26 cellular contexts compared by ENCODE assay signal in the genomic region with DNA sequence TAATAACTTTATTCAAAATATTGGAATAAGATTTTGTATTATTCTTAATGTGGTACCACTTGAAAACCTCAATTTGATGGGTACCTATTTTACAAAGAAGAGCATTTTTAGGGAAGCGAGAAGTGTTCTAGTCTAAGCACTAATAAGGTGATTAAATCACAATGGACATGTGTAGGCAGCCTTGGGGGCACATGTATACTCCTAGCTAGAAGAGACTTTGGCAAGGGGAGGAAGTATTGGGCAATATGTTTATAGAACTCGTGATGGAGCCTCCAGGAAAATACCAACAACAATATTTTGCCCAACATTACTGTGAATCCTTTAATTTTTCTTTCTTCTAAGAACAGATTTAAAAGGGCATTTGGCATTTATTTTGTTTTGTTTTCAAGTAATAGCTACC.
DNase-seq lines count a peak whose midpoint lies in the region; ATAC-seq and TF ChIP-seq lines count a peak whose summit lies in the region.
"Had no signal": no experiment of that assay in that cellular context is flagged by ENCODE, and none has a peak within 500 bp of the region (broad histone marks: within the 10 kb centered on the region; RNA-seq: fewer than 3 reads in every experiment).

No MANE protein-coding gene starts in this region.

- H3K36me3 Mint-ChIP-seq in memory B cell, result no peaks in the 10 kb centered on the region
- H3K36me3 Mint-ChIP-seq: activated naive CD4-positive, alpha-beta T cell treated with anti-CD3 and anti-CD28 coated beads, Interleukin-2, amount 10 ng/mL, durations not matched to agents 7 days and 5 days had no signal

- no peaks in the 10 kb centered on the region for H3K27me3 Mint-ChIP-seq in memory B cell
- H3K27me3 Mint-ChIP-seq: activated CD8-positive, alpha-beta T cell treated with anti-CD3 and anti-CD28 coated beads for 36 hours; activated naive CD4-positive, alpha-beta T cell treated with anti-CD3 and anti-CD28 coated beads, Interleukin-2, amount 10 ng/mL, durations not matched to agents 7 days and 5 days; activated T-helper 17 cell treated with anti-CD3 and anti-CD28 coated beads, Interleukin-2, amount 50 U/mL, for 72 hours had no signal

- peaks cover 14% of the 10 kb centered on the region for H3K4me1 ChIP-seq in HUES6 (ENCODE audit: control insufficient read depth, insufficient read depth, low read length)
- peaks cover 18% of the 10 kb centered on the region for H3K4me1 ChIP-seq in adipocyte (ENCODE audit: control insufficient read depth, insufficient read depth, low read length)
- no peaks in the 10 kb centered on the region for H3K4me1 ChIP-seq in uterus
- H3K4me1 ChIP-seq: gastroesophageal sphincter had no signal

- H3K4me3 Mint-ChIP-seq in memory B cell, result no peak overlapping the region
- H3K4me3 Mint-ChIP-seq: activated CD8-positive, alpha-beta T cell treated with anti-CD3 and anti-CD28 coated beads for 36 hours; activated naive CD4-positive, alpha-beta T cell treated with anti-CD3 and anti-CD28 coated beads, Interleukin-2, amount 10 ng/mL, durations not matched to agents 7 days and 5 days; activated T-helper 17 cell treated with anti-CD3 and anti-CD28 coated beads, Interleukin-2, amount 50 U/mL, for 72 hours had no signal

- TF ChIP-seq CTCF in uterus (IDR thresholded peaks at IDR 0.05) (no peak), brain microvascular endothelial cell (IDR thresholded peaks at IDR 0.05; ENCODE audit: low read depth, low read length, missing control alignments) (no peak)

- peaks cover 26% of the 10 kb centered on the region for H3K4me1 Mint-ChIP-seq in memory B cell
- H3K4me1 Mint-ChIP-seq: activated naive CD4-positive, alpha-beta T cell treated with anti-CD3 and anti-CD28 coated beads, Interleukin-2, amount 10 ng/mL, durations not matched to agents 7 days and 5 days; activated T-helper 17 cell treated with anti-CD3 and anti-CD28 coated beads, Interleukin-2, amount 50 U/mL, for 72 hours had no signal

- H3K4me3 ChIP-seq in HUES6 (ENCODE audit: low read depth, low read length) (no peak overlapping the region), adipocyte (ENCODE audit: low read length) (no peak overlapping the region), uterus (no peak overlapping the region), brain microvascular endothelial cell (ENCODE audit: low read depth, low read length) (no peak overlapping the region)
- H3K4me3 ChIP-seq: BLaER1 treated with 17β-estradiol and CSF1 and Interleukin-3, amounts not matched to agents 10 nM and 100 nM; dorsolateral prefrontal cortex; gastroesophageal sphincter; K562; stomach had no signal

- peak overlapping the region; percentile 85 for H3K27ac Mint-ChIP-seq in memory B cell
- H3K27ac Mint-ChIP-seq: activated CD8-positive, alpha-beta T cell treated with anti-CD3 and anti-CD28 coated beads for 36 hours; activated naive CD4-positive, alpha-beta T cell treated with anti-CD3 and anti-CD28 coated beads, Interleukin-2, amount 10 ng/mL, durations not matched to agents 7 days and 5 days; activated T-helper 17 cell treated with anti-CD3 and anti-CD28 coated beads, Interleukin-2, amount 50 U/mL, for 72 hours had no signal

- peaks cover 5% of the 10 kb centered on the region for H3K9me3 Mint-ChIP-seq in memory B cell
- H3K9me3 Mint-ChIP-seq: activated CD8-positive, alpha-beta T cell treated with anti-CD3 and anti-CD28 coated beads for 36 hours; activated naive CD4-positive, alpha-beta T cell treated with anti-CD3 and anti-CD28 coated beads, Interleukin-2, amount 10 ng/mL, durations not matched to agents 7 days and 5 days; activated T-helper 17 cell treated with anti-CD3 and anti-CD28 coated beads, Interleukin-2, amount 50 U/mL, for 72 hours had no signal

- H3K36me3 ChIP-seq in HUES6 (ENCODE audit: control insufficient read depth, insufficient read depth, low read length), result no peaks in the 10 kb centered on the region
- H3K36me3 ChIP-seq in adipocyte (ENCODE audit: control insufficient read depth, insufficient read depth, low read length, severe bottlenecking), result no peaks in the 10 kb centered on the region
- no peaks in the 10 kb centered on the region for H3K36me3 ChIP-seq in uterus
- H3K36me3 ChIP-seq in brain microvascular endothelial cell (replicated peaks), result no peaks in the 10 kb centered on the region
- H3K36me3 ChIP-seq: BLaER1 treated with 17β-estradiol and CSF1 and Interleukin-3, amounts not matched to agents 10 nM and 100 nM; gastroesophageal sphincter; stomach had no signal

- H3K9ac ChIP-seq in HUES6 (ENCODE audit: low read length) (no peak overlapping the region), adipocyte (ENCODE audit: low read length) (no peak overlapping the region)
- H3K9ac ChIP-seq: BLaER1 treated with 17β-estradiol and CSF1 and Interleukin-3, amounts not matched to agents 10 nM and 100 nM had no signal

- H3K27me3 ChIP-seq in HUES6 (ENCODE audit: control insufficient read depth, insufficient read depth, low read length), result no peaks in the 10 kb centered on the region
- H3K27me3 ChIP-seq in adipocyte (replicated peaks; ENCODE audit: control insufficient read depth, insufficient read depth, low read length), result no peaks in the 10 kb centered on the region
- no peaks in the 10 kb centered on the region for H3K27me3 ChIP-seq in uterus
- no peaks in the 10 kb centered on the region for H3K27me3 ChIP-seq in brain microvascular endothelial cell (replicated peaks)
- H3K27me3 ChIP-seq: BLaER1 treated with 17β-estradiol and CSF1 and Interleukin-3, amounts not matched to agents 10 nM and 100 nM; dorsolateral prefrontal cortex; gastroesophageal sphincter; stomach had no signal

- intact Hi-C loops in uterus (cut with DNase I; ENCODE audit: low total_unique reads), result no loop called here

- no peak for ATAC-seq in memory B cell (ENCODE audit: low read depth)
- ATAC-seq: activated CD8-positive, alpha-beta T cell treated with anti-CD3 and anti-CD28 coated beads for 36 hours; activated T-helper 17 cell treated with anti-CD3 and anti-CD28 coated beads, Interleukin-2, amount 50 U/mL, for 72 hours; gastroesophageal sphincter; K562; left colon; right cardiac atrium; Right ventricle myocardium inferior had no signal

- H3K9me3 ChIP-seq in HUES6 (ENCODE audit: control insufficient read depth, insufficient read depth, low read depth, low read length), result peaks cover 1% of the 10 kb centered on the region; the same call in 1 of the 2 replicates
- no peaks in the 10 kb centered on the region for H3K9me3 ChIP-seq in adipocyte (ENCODE audit: control insufficient read depth, low read length)
- H3K9me3 ChIP-seq in uterus, result no peaks in the 10 kb centered on the region
- H3K9me3 ChIP-seq: BLaER1 treated with 17β-estradiol and CSF1 and Interleukin-3, amounts not matched to agents 10 nM and 100 nM; gastroesophageal sphincter; stomach had no signal

- no peak for TF ChIP-seq POLR2A in uterus (IDR thresholded peaks at IDR 0.05)

- in situ Hi-C loops in brain microvascular endothelial cell (cut with HindIII; ENCODE audit: low pct_ligation_motif_present, low sequenced_read_pairs), result no loop called here

- H3K27ac ChIP-seq in HUES6 (ENCODE audit: low read depth, low read length), result peak overlapping the region; percentile 0; the same call in 1 of the 2 replicates
- H3K27ac ChIP-seq in uterus, result peak overlapping the region; percentile 12 to 28
- no peak overlapping the region for H3K27ac ChIP-seq in brain microvascular endothelial cell
- H3K27ac ChIP-seq: dorsolateral prefrontal cortex, gastroesophageal sphincter, stomach had no signal

- DNase-seq in adipocyte (ENCODE audit: low read depth) (peak; percentile 48), memory B cell (ENCODE audit: low spot score in 2 of 2) (no peak), uterus (no peak), brain microvascular endothelial cell (no peak), GDM1 (lab: John Stamatoyannopoulos, UW) (no peak), anterior cingulate cortex (lab: John Stamatoyannopoulos, UW) (no peak)
- DNase-seq: activated CD4-positive, CD25-positive, alpha-beta regulatory T cell treated with anti-CD3 and anti-CD28 coated beads, Interleukin-2, amount 50 U/mL, for 72 hours; activated CD8-positive, alpha-beta T cell treated with anti-CD3 and anti-CD28 coated beads for 36 hours; activated naive CD4-positive, alpha-beta T cell treated with anti-CD3 and anti-CD28 coated beads, Interleukin-2, amount 10 ng/mL, durations not matched to agents 7 days and 5 days; amniotic stem cell; dorsolateral prefrontal cortex; EL; left colon; NCI-H1417; NCI-H2029; NCI-H524 treated with DMSO at 0.1 percent for 48 hours; posterior cingulate gyrus; right cardiac atrium; stimulated activated CD4-positive, alpha-beta T cell treated with anti-CD3 and anti-CD28 coated beads, Interleukin-4, amount 100 ng/mL, for 1 hour; stomach had no signal
